In genomic region chr2:191724015-191724414, GRCh38 we compare ENCODE assay signal across 12 cellular contexts. TPM values are rescaled to one million over a fixed set of nuclear protein-coding genes. Genes with fewer than 3 reads are reported as not detected.
A peak's percentile ranks its signal among the peaks of the same experiment; 100 is the strongest.
DNase-seq lines count a peak whose midpoint lies in the region; ATAC-seq, FAIRE-seq and TF ChIP-seq lines count a peak whose summit lies in the region.
"Had no signal": no experiment of that assay in that cellular context is flagged by ENCODE, and none has a peak within 500 bp of the region (broad histone marks: within the 10 kb centered on the region; RNA-seq: fewer than 3 reads in every experiment).

No MANE protein-coding gene starts in this region.

- no peak overlapping the region for H3K18ac ChIP-seq in H1 (ENCODE audit: extremely low read depth, low read length)

- no peak overlapping the region for H3K4me3 ChIP-seq in H1 (ENCODE audit: extremely low read depth in 1 of 4, insufficient read depth in 2 of 4, low read depth in 3 of 4, low read length in 4 of 4)
- H3K4me3 ChIP-seq: tibial nerve had no signal

- H3K4ac ChIP-seq in H1 (replicated peaks; ENCODE audit: insufficient read length, low read depth, low read length): no peak overlapping the region

- no peak overlapping the region for H3K56ac ChIP-seq in H1 (replicated peaks; ENCODE audit: insufficient read length, low read depth, low read length)

- no peak overlapping the region for H2AK5ac ChIP-seq in H1 (ENCODE audit: low read depth, low read length)

- H2BK15ac ChIP-seq in H1 (ENCODE audit: low read length): no peak overlapping the region

- no peaks in the 10 kb centered on the region; the same call in 1 of the 2 replicates for H3K23me2 ChIP-seq in H1 (ENCODE audit: low read depth, low read length)

- no peak for FAIRE-seq in H1 (lab: Jason Lieb, UNC)

- CTCF ChIA-PET in H1 (lab: Charles Lee; ENCODE audit: partially characterized antibody): interaction anchor here (0.6 to 1.0 kb wide), 2 partner anchors 33 to 166 kb away, joined by 3 read pairs; no protein-coding TSS in a partner anchor

- H3K9me3 ChIP-seq in H1 (ENCODE audit: insufficient read depth in 2 of 2, low read depth in 1 of 2, low read length in 1 of 2): no peaks in the 10 kb centered on the region
- H3K9me3 ChIP-seq: tibial nerve had no signal

- H2BK5ac ChIP-seq in H1 (ENCODE audit: low read depth, low read length): no peak overlapping the region

- H4K5ac ChIP-seq in H1 (ENCODE audit: insufficient read length, low read depth, low read length): no peak overlapping the region

- TF ChIP-seq RAD21 in H1 (IDR thresholded peaks at IDR 0.05 in 1 of 2, conservative IDR thresholded peaks at IDR 0.05 in 1 of 2; ENCODE audit: low read depth in 2 of 2, low read length in 2 of 2): no peak

- H2BK20ac ChIP-seq in H1 (ENCODE audit: low read length): no peak overlapping the region

- no peak overlapping the region for H4K91ac ChIP-seq in H1 (replicated peaks; ENCODE audit: insufficient read length, low read length)

- H3K4me2 ChIP-seq in H1 (ENCODE audit: insufficient read depth in 1 of 2, low read depth in 2 of 2, low read length in 2 of 2): no peak overlapping the region
- H3K4me2 ChIP-seq: KMS-11 had no signal

- no peak overlapping the region for H3K9ac ChIP-seq in H1 (replicated peaks in 1 of 4; ENCODE audit: extremely low read depth in 1 of 4, low read depth in 3 of 4, low read length in 3 of 4)
- H3K9ac ChIP-seq: KMS-11 had no signal

- ATAC-seq in GM21825 (IDR thresholded peaks at IDR 0.05; ENCODE audit: unreplicated experiment) (peak; percentile 62), HG03354 (IDR thresholded peaks at IDR 0.05; ENCODE audit: poor library complexity, severe bottlenecking, unreplicated experiment) (peak; percentile 76)

- no peak overlapping the region for H3K14ac ChIP-seq in H1 (ENCODE audit: insufficient read length)

- no peaks in the 10 kb centered on the region for H3K79me1 ChIP-seq in H1 (ENCODE audit: low read depth, low read length)

- H2BK120ac ChIP-seq in H1 (replicated peaks; ENCODE audit: low read depth, low read length): no peak overlapping the region

- no peaks in the 10 kb centered on the region for H3K79me2 ChIP-seq in H1 (ENCODE audit: control insufficient read depth in 1 of 2, insufficient read depth in 2 of 2, low read length in 2 of 2)

- POLR2A ChIA-PET in H1 (lab: Charles Lee; ENCODE audit: partially characterized antibody): no interaction called here

- peak overlapping the region; percentile 12 for H3K23ac ChIP-seq in H1 (ENCODE audit: insufficient read length)

- no peak for TF ChIP-seq CTCF in H1 (IDR thresholded peaks at IDR 0.05; ENCODE audit: control extremely low read depth in 1 of 3, insufficient read depth in 1 of 3, low read depth in 1 of 3, low read length in 3 of 3)

- H3K27me3 ChIP-seq in H1 (replicated peaks in 1 of 4; ENCODE audit: control insufficient read depth in 3 of 4, extremely low read depth in 1 of 4, insufficient read depth in 3 of 4, low read length in 3 of 4): no peaks in the 10 kb centered on the region
- H3K27me3 ChIP-seq: tibial nerve had no signal

- H4K20me1 ChIP-seq in H1 (replicated peaks in 1 of 2; ENCODE audit: control insufficient read depth in 1 of 2, insufficient read depth in 2 of 2, low read length in 2 of 2): no peaks in the 10 kb centered on the region

- H3K27ac ChIP-seq in H1 (ENCODE audit: low read depth, low read length): no peak overlapping the region
- H3K27ac ChIP-seq: 22Rv1, KMS-11, tibial nerve had no signal

- TF ChIP-seq EP300 in H1 (IDR thresholded peaks at IDR 0.05; ENCODE audit: borderline replicate concordance in 1 of 2, low read depth in 2 of 2, low read length in 2 of 2): no peak

- no peak overlapping the region for H2BK12ac ChIP-seq in H1 (ENCODE audit: low read depth, low read length)

- no peak for TF ChIP-seq POLR2A in H1 (IDR thresholded peaks at IDR 0.05; ENCODE audit: control extremely low read depth in 1 of 2, low read depth in 2 of 2, low read length in 2 of 2)

- H3K4me1 ChIP-seq in H1 (replicated peaks in 1 of 4; ENCODE audit: control insufficient read depth in 3 of 4, insufficient read depth in 4 of 4, low read length in 3 of 4): peaks cover 0 to 5% (median 2%) of the 10 kb centered on the region in 4 experiments; a peak in 2 of 7 replicates

- WGBS in H1 (ENCODE audit: extremely low coverage in 1 of 2, insufficient coverage in 1 of 2, insufficient read length in 1 of 2, insufficient replicate concordance in 2 of 2, low coverage in 1 of 2, low lambda C conversion rate in 2 of 2, missing lambda C conversion rate in 1 of 2), 2 experiments: 93% methylated on average over 1 of the region's 1 CpG; no CpG with 5 or more reads in 1 of the 2 experiments

- H4K8ac ChIP-seq in H1 (ENCODE audit: extremely low read depth, insufficient read depth, low read length): no peak overlapping the region

- DNase-seq in DMS 273 (lab: John Stamatoyannopoulos, UW; ENCODE audit: unreplicated experiment) (peak; percentile 12), DMS 273 treated with DMSO at 0.1 percent for 48 hours (lab: John Stamatoyannopoulos, UW) (no peak), H1 (ENCODE audit: low read depth in 1 of 2, low spot score in 2 of 2) (no peak), globus pallidus (ENCODE audit: low spot score) (no peak), GDM1 (lab: John Stamatoyannopoulos, UW) (no peak)
- no peak for DNase-seq in stimulated activated CD4-positive, alpha-beta T cell treated with anti-CD3 and anti-CD28 coated beads, Interleukin-1b, Interleukin-23, amount 100 ng/mL, for 48 hours
- DNase-seq: activated CD4-positive, alpha-beta T cell treated with anti-CD3 and anti-CD28 coated beads for 48 hours had no signal

- no peak overlapping the region for H2AFZ ChIP-seq in H1 (ENCODE audit: low read length)

- no peaks in the 10 kb centered on the region for H3K36me3 ChIP-seq in H1 (ENCODE audit: control insufficient read depth in 2 of 4, insufficient read depth in 4 of 4, low read length in 3 of 4)
- H3K36me3 ChIP-seq: tibial nerve had no signal

TF ChIP-seq in H1, 55 proteins besides CTCF, POLR2A, EP300 and RAD21:
- TF ChIP-seq FOSL1 (IDR thresholded peaks at IDR 0.05; ENCODE audit: insufficient read depth, low read depth, low read length) (no peak), CHD1 (IDR thresholded peaks at IDR 0.05; ENCODE audit: low read depth, low read length) (no peak), BACH1 (IDR thresholded peaks at IDR 0.05; ENCODE audit: low read length) (no peak), SRF (IDR thresholded peaks at IDR 0.05; ENCODE audit: low read depth, low read length) (no peak), POLR2AphosphoS5 (IDR thresholded peaks at IDR 0.05; ENCODE audit: low read depth, low read length) (no peak), POU5F1 (IDR thresholded peaks at IDR 0.05; ENCODE audit: low read depth, low read length) (no peak), JUN (IDR thresholded peaks at IDR 0.05; ENCODE audit: low read depth, low read length) (no peak)
- TF ChIP-seq, protein P1, sequence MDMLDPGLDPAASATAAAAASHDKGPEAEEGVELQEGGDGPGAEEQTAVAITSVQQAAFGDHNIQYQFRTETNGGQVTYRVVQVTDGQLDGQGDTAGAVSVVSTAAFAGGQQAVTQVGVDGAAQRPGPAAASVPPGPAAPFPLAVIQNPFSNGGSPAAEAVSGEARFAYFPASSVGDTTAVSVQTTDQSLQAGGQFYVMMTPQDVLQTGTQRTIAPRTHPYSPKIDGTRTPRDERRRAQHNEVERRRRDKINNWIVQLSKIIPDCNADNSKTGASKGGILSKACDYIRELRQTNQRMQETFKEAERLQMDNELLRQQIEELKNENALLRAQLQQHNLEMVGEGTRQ (IDR thresholded peaks at IDR 0.05; ENCODE audit: low read length): no peak
TF ChIP-seq in H1: peak in this region for 0.

RNA-seq across cellular contexts. Expression of gene NABP1, which starts 46.1 kb away (rescaled TPM):
- total RNA-seq in H1 (2021; fragmentation: NEBNext Ultra II Directional; extraction: Animal tissue kit (Norgen Biotek cat#: 25700)): 4.8 and 5.0 TPM in 2 replicates
- polyA plus RNA-seq in H1 (2011; rRNA removed): 0.58 and 0.63 TPM in 2 replicates
- polyA plus RNA-seq in H1 (2011; cell fraction: cytosol; rRNA removed): 0.81 TPM
- 3.3 TPM for polyA plus RNA-seq in H1 (2011; cell fraction: nucleus; rRNA removed)
- polyA plus RNA-seq in H1 (2012, experiment 1 of 2): 0.89 to 2.0 TPM (median 1.5 TPM) in 4 replicates
- 0.30 TPM for polyA plus RNA-seq in H1 (2012, experiment 2 of 2)
- polyA plus RNA-seq in H1 (2013, experiment 1 of 2): 3.0 TPM
- 2.8 TPM for polyA plus RNA-seq in H1 (2013, experiment 2 of 2)
- 1.9 and 3.0 TPM in 2 replicates for polyA minus RNA-seq in H1 (2011; rRNA and poly(A)+ RNA removed)
- polyA minus RNA-seq in H1 (2011; cell fraction: cytosol; rRNA and poly(A)+ RNA removed): 2.7 TPM
- polyA minus RNA-seq in H1 (2011; cell fraction: nucleus; rRNA and poly(A)+ RNA removed): 11.5 TPM
